ENCODE assay signal across 10 cellular contexts in genomic region chr12:44848771-44849085, GRCh38. TPM values are rescaled to one million over a fixed set of nuclear protein-coding genes. Genes with fewer than 3 reads are reported as not detected.
DNase-seq lines count a peak whose midpoint lies in the region; ATAC-seq and TF ChIP-seq lines count a peak whose summit lies in the region.
"Had no signal": no experiment of that assay in that cellular context is flagged by ENCODE, and none has a peak within 500 bp of the region (broad histone marks: within the 10 kb centered on the region; RNA-seq: fewer than 3 reads in every experiment).

No MANE protein-coding gene starts in this region.

- H3K27me3 Mint-ChIP-seq in activated CD4-positive, alpha-beta T cell treated with anti-CD3 and anti-CD28 coated beads for 36 hours: no peaks in the 10 kb centered on the region
- H3K27me3 Mint-ChIP-seq in natural killer cell (ENCODE audit: low read depth in 2 of 2): peaks cover 3 to 10% of the 10 kb centered on the region in 2 donors

- H3K4me3 Mint-ChIP-seq in activated CD4-positive, alpha-beta T cell treated with anti-CD3 and anti-CD28 coated beads for 36 hours: peak overlapping the region; percentile 59
- peak overlapping the region; percentile 49 for H3K4me3 Mint-ChIP-seq in natural killer cell

- peak; percentile 15 for ATAC-seq in activated CD4-positive, alpha-beta T cell treated with anti-CD3 and anti-CD28 coated beads for 36 hours
- ATAC-seq in GM21576 (IDR thresholded peaks at IDR 0.05; ENCODE audit: unreplicated experiment) (peak; percentile 61), HG03432 (IDR thresholded peaks at IDR 0.05; ENCODE audit: unreplicated experiment) (peak; percentile 60), natural killer cell (peak in 2 of 3 donors; percentile 7 to 15), Right ventricle myocardium superior (ENCODE audit: poor library complexity) (no peak)

- no peaks in the 10 kb centered on the region for H3K9me3 Mint-ChIP-seq in activated CD4-positive, alpha-beta T cell treated with anti-CD3 and anti-CD28 coated beads for 36 hours (ENCODE audit: low read depth)
- H3K9me3 Mint-ChIP-seq in natural killer cell: peaks cover 0 to 2% of the 10 kb centered on the region in 2 donors

- H3K36me3 Mint-ChIP-seq in activated CD4-positive, alpha-beta T cell treated with anti-CD3 and anti-CD28 coated beads for 36 hours (ENCODE audit: low read depth): no peaks in the 10 kb centered on the region
- no peaks in the 10 kb centered on the region for H3K36me3 Mint-ChIP-seq in natural killer cell

- CTCF ChIA-PET in activated CD4-positive, alpha-beta T cell treated with anti-CD3 and anti-CD28 coated beads for 36 hours (lab: Charles Lee): interaction anchor here (0.6 to 1.9 kb wide), 5 partner anchors 11 to 100 kb away, joined by 3 to 5 read pairs (median 4); no protein-coding TSS in a partner anchor

- H3K4me1 Mint-ChIP-seq in activated CD4-positive, alpha-beta T cell treated with anti-CD3 and anti-CD28 coated beads for 36 hours: peaks cover 78% of the 10 kb centered on the region
- H3K4me1 Mint-ChIP-seq in natural killer cell: peaks cover 19 to 27% of the 10 kb centered on the region in 2 donors

- no peak for DNase-seq in activated CD4-positive, alpha-beta T cell treated with anti-CD3 and anti-CD28 coated beads for 36 hours
- no peak for DNase-seq in activated CD4-positive, alpha-beta T cell treated with anti-CD3 and anti-CD28 coated beads for 4 hours
- no peak for DNase-seq in natural killer cell
- DNase-seq in Right ventricle myocardium superior: no peak
- no peak for DNase-seq in NCI-H748 treated with DMSO at 0.1 percent for 48 hours (lab: John Stamatoyannopoulos, UW)
- DNase-seq in foreskin fibroblast: no peak
- DNase-seq: NCI-H226 had no signal

- H3K4me3 ChIP-seq in foreskin fibroblast (ENCODE audit: low read depth in 1 of 2, low read length in 2 of 2): no peak overlapping the region

- intact Hi-C loops in activated CD4-positive, alpha-beta T cell treated with anti-CD3 and anti-CD28 coated beads for 36 hours (cut with DNase I, micrococcal nuclease): loop anchor here (1.0 kb wide), 3 partner anchors 12 to 27 kb away; no protein-coding TSS in a partner anchor
- intact Hi-C loops in natural killer cell (cut with micrococcal nuclease) (no loop called here), Right ventricle myocardium superior (cut with DNase I) (no loop called here)

- TF ChIP-seq CTCF in natural killer cell (IDR thresholded peaks at IDR 0.05) (no peak), foreskin fibroblast (IDR thresholded peaks at IDR 0.05; ENCODE audit: low read depth, low read length) (no peak)

- H3K27ac Mint-ChIP-seq in activated CD4-positive, alpha-beta T cell treated with anti-CD3 and anti-CD28 coated beads for 36 hours: peak overlapping the region; percentile 96
- peak overlapping the region; percentile 83 to 89 for H3K27ac Mint-ChIP-seq in natural killer cell

- POLR2A ChIA-PET in activated CD4-positive, alpha-beta T cell treated with anti-CD3 and anti-CD28 coated beads for 36 hours (lab: Charles Lee): interaction anchor here (0.7 kb wide), 1 partner anchor 19 kb away, joined by 4 read pairs; no protein-coding TSS in a partner anchor

RNA-seq across cellular contexts. Expression of gene NELL2, which starts 27.4 kb away (rescaled TPM):
- 10 to 100 TPM; 28.4 to 35.8 TPM for total RNA-seq in activated CD4-positive, alpha-beta T cell treated with anti-CD3 and anti-CD28 coated beads for 36 hours
- total RNA-seq in natural killer cell: 10 to 100 TPM in 2 of 3 donors, 1 to 10 TPM in 1; 5.8 to 15.3 (median 14.0) TPM
- total RNA-seq in Right ventricle myocardium superior: 0.65 TPM
- total RNA-seq: bronchial epithelial cell had no signal

Comparison
In these comparisons a context has a peak if more than half of its experiments do, and no peak if none do; other contexts are left out.
1. intact Hi-C loops: an anchor here in activated CD4-positive, alpha-beta T cell treated with anti-CD3 and anti-CD28 coated beads for 36 hours (1.0 kb wide); none called in natural killer cell and Right ventricle myocardium superior.